ENCODE assay signal across 3 cellular contexts in genomic region chr7:135681758-135682157, GRCh38.
TF ChIP-seq lines count a peak whose summit lies in the region.

No MANE protein-coding gene starts in this region.

TF ChIP-seq in SK-N-SH, 30 proteins besides CTCF, POLR2A, EP300 and RAD21:
- TF ChIP-seq FOSL2 (IDR thresholded peaks at IDR 0.05; ENCODE audit: borderline replicate concordance, low read depth) (no peak), RCOR1 (IDR thresholded peaks at IDR 0.05; ENCODE audit: low read length) (no peak), ELF1 (IDR thresholded peaks at IDR 0.05) (no peak), CHD2 (IDR thresholded peaks at IDR 0.05; ENCODE audit: low read length, partially characterized antibody) (no peak), FOXM1 (IDR thresholded peaks at IDR 0.05; ENCODE audit: low read depth) (no peak), JUND (IDR thresholded peaks at IDR 0.05) (no peak), RXRA (IDR thresholded peaks at IDR 0.05; ENCODE audit: borderline replicate concordance, low read depth) (no peak), FOXJ3 (CRISPR knock-in tag; IDR thresholded peaks at IDR 0.05) (no peak), GABPA (IDR thresholded peaks at IDR 0.05; ENCODE audit: low read depth) (no peak), EZH2phosphoT487 (IDR thresholded peaks at IDR 0.05; ENCODE audit: borderline replicate concordance, low read depth) (no peak), MEF2A (IDR thresholded peaks at IDR 0.05; ENCODE audit: borderline replicate concordance, low read depth) (no peak), TAF1 (IDR thresholded peaks at IDR 0.05; ENCODE audit: borderline replicate concordance, low read depth, low read length) (no peak), ZBTB33 (IDR thresholded peaks at IDR 0.05; ENCODE audit: borderline replicate concordance, low read depth) (no peak), POLR2AphosphoS5 (IDR thresholded peaks at IDR 0.05; ENCODE audit: low read depth, low read length) (no peak), TEAD4 (IDR thresholded peaks at IDR 0.05; ENCODE audit: borderline replicate concordance, insufficient read depth) (no peak), MAX (IDR thresholded peaks at IDR 0.05; ENCODE audit: low read depth) (no peak)

TF ChIP-seq in SK-N-SH treated with all-trans-retinoic acid at 6 μM for 48 hours, 23 proteins besides CTCF, POLR2A, EP300 and RAD21:
- TF ChIP-seq SNAI2 (CRISPR knock-in tag; IDR thresholded peaks at IDR 0.05) (no peak), TOX (CRISPR knock-in tag; IDR thresholded peaks at IDR 0.05; ENCODE audit: borderline replicate concordance) (no peak), PPARA (CRISPR knock-in tag; IDR thresholded peaks at IDR 0.05; ENCODE audit: borderline replicate concordance) (no peak), ESRRG (CRISPR knock-in tag; IDR thresholded peaks at IDR 0.05) (no peak), ZC3H10 (CRISPR knock-in tag; IDR thresholded peaks at IDR 0.05) (no peak), GLIS3 (CRISPR knock-in tag; IDR thresholded peaks at IDR 0.05) (no peak), TCF4 (CRISPR knock-in tag; IDR thresholded peaks at IDR 0.05; ENCODE audit: borderline replicate concordance) (no peak), ZNF8 (CRISPR knock-in tag; IDR thresholded peaks at IDR 0.05) (no peak), BACH2 (CRISPR knock-in tag; IDR thresholded peaks at IDR 0.05; ENCODE audit: borderline replicate concordance) (no peak), RARB (CRISPR knock-in tag; IDR thresholded peaks at IDR 0.05) (no peak), ARNTL (CRISPR knock-in tag; IDR thresholded peaks at IDR 0.05; ENCODE audit: borderline replicate concordance, low read depth) (no peak), PATZ1 (CRISPR knock-in tag; IDR thresholded peaks at IDR 0.05; ENCODE audit: borderline replicate concordance) (no peak), ZFP3 (CRISPR knock-in tag; IDR thresholded peaks at IDR 0.05) (no peak), ISL1 (CRISPR knock-in tag; IDR thresholded peaks at IDR 0.05) (no peak), ZNF70 (CRISPR knock-in tag; IDR thresholded peaks at IDR 0.05) (no peak), ZFP30 (CRISPR knock-in tag; IDR thresholded peaks at IDR 0.05) (no peak), POU6F1 (CRISPR knock-in tag; IDR thresholded peaks at IDR 0.05; ENCODE audit: borderline replicate concordance, low read depth) (no peak), OSR1 (CRISPR knock-in tag; IDR thresholded peaks at IDR 0.05) (no peak), TSHZ2 (CRISPR knock-in tag; IDR thresholded peaks at IDR 0.05) (no peak), CSDC2 (CRISPR knock-in tag; IDR thresholded peaks at IDR 0.05) (no peak)

TF ChIP-seq in K562, 482 proteins besides CTCF, POLR2A, EP300 and RAD21:
- TF ChIP-seq STAT5A (IDR thresholded peaks at IDR 0.05; ENCODE audit: borderline replicate concordance, low read length): no peak
- no peak for TF ChIP-seq CAMTA2 (CRISPR knock-in tag; conservative IDR thresholded peaks at IDR 0.05)
- TF ChIP-seq RFX5 (IDR thresholded peaks at IDR 0.05; ENCODE audit: low read depth, low read length): no peak
- TF ChIP-seq ZBTB26 (CRISPR knock-in tag; IDR thresholded peaks at IDR 0.05): no peak
- TF ChIP-seq MTA2 (IDR thresholded peaks at IDR 0.05; ENCODE audit: low read depth): 0 out of 2 replicates have a peak, but pooled peaks have one; percentile 8
- TF ChIP-seq CBFA2T3 (IDR thresholded peaks at IDR 0.05): 0 out of 2 replicates have a peak, but pooled peaks have one; percentile 9
- no peak for TF ChIP-seq HMG20A (CRISPR knock-in tag; conservative IDR thresholded peaks at IDR 0.05)
- TF ChIP-seq TEAD4 (IDR thresholded peaks at IDR 0.05; ENCODE audit: low read length): 0 out of 2 replicates have a peak, but pooled peaks have one; percentile 24
- no peak for TF ChIP-seq TEAD4 (CRISPR knock-in tag; IDR thresholded peaks at IDR 0.05; ENCODE audit: borderline replicate concordance)
- TF ChIP-seq MITF (IDR thresholded peaks at IDR 0.05): no peak
- TF ChIP-seq TCF3 (CRISPR knock-in tag; IDR thresholded peaks at IDR 0.05): peak; percentile 59; the same call in 1 of the 2 replicates
- no peak for TF ChIP-seq E2F1 (CRISPR knock-in tag; IDR thresholded peaks at IDR 0.05)
- TF ChIP-seq BHLHE40 (IDR thresholded peaks at IDR 0.05; ENCODE audit: low read length): peak; percentile 58; the same call in 1 of the 2 replicates
- no peak for TF ChIP-seq SMC3 (conservative IDR thresholded peaks at IDR 0.05; ENCODE audit: insufficient read depth, low read depth, low read length)
- TF ChIP-seq ARID1B (IDR thresholded peaks at IDR 0.05): 0 out of 2 replicates have a peak, but pooled peaks have one; percentile 16
